Comparison of ENCODE assay signal across 14 cellular contexts in the genomic region with DNA sequence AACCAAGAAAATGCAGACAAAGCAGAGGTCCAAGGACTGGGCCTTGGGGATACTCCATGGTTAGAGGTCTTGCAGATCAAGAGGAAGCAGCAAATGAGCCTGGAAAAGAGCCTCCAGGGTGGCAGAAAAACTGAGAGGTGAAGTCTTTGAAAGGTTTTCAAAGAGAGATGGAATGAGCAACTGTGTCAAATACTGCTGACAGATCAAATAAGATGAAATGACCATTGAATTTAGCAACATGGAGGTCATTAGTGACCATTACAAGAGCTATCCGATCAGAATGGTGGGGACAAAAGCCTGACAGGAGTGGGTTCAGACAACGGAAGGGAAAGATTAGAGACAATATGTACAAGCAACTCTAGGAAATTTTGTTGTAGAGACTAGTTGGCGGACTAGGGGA. TPM values are rescaled to one million over a fixed set of nuclear protein-coding genes. Genes with fewer than 3 reads are reported as not detected.
DNase-seq lines count a peak whose midpoint lies in the region; ATAC-seq and TF ChIP-seq lines count a peak whose summit lies in the region.
"Had no signal": no experiment of that assay in that cellular context is flagged by ENCODE, and none has a peak within 500 bp of the region (broad histone marks: within the 10 kb centered on the region; RNA-seq: fewer than 3 reads in every experiment).

No MANE protein-coding gene starts in this region.

- no peak overlapping the region for H3K27ac ChIP-seq in HUES64 (ENCODE audit: low read depth, low read length)
- H3K27ac ChIP-seq: neutrophil had no signal

- H3K9me3 ChIP-seq in HUES64 (ENCODE audit: insufficient read depth, low read depth, low read length) = no peaks in the 10 kb centered on the region
- H3K9me3 ChIP-seq: neutrophil, spleen had no signal

- peaks cover 50% of the 10 kb centered on the region for H3K36me3 Mint-ChIP-seq in T-helper 1 cell treated with Interleukin-12 subunit alpha and Interleukin-12 subunit beta and Interleukin-4 antibody, amounts not matched to agents 30 μg/mL and 1 μg/mL, for 36 hours (ENCODE audit: low read depth)
- H3K36me3 Mint-ChIP-seq in activated naive CD8-positive, alpha-beta T cell treated with anti-CD3 and anti-CD28 coated beads, Interleukin-2, amount 10 ng/mL, durations not matched to agents 7 days and 5 days = peaks cover 32% of the 10 kb centered on the region
- H3K36me3 Mint-ChIP-seq in nephron progenitor cell (ENCODE audit: low read depth) = peaks cover 38% of the 10 kb centered on the region

- H3K4me3 ChIP-seq in HUES64 (ENCODE audit: low read length) = 0 out of 2 replicates have a peak overlapping the region, but pooled peaks have one; percentile 81

- no peaks in the 10 kb centered on the region for H3K27me3 ChIP-seq in HUES64 (ENCODE audit: insufficient read depth, low read length)
- H3K27me3 ChIP-seq: neutrophil, spleen had no signal

- POLR2A ChIA-PET in activated naive CD8-positive, alpha-beta T cell treated with anti-CD3 and anti-CD28 coated beads, Interleukin-2, amount 10 ng/mL, durations not matched to agents 7 days and 5 days (lab: Charles Lee) = no interaction called here

- peaks cover 45% of the 10 kb centered on the region for H3K4me1 Mint-ChIP-seq in T-helper 1 cell treated with Interleukin-12 subunit alpha and Interleukin-12 subunit beta and Interleukin-4 antibody, amounts not matched to agents 30 μg/mL and 1 μg/mL, for 36 hours (ENCODE audit: low read depth)
- peaks cover 41% of the 10 kb centered on the region for H3K4me1 Mint-ChIP-seq in activated naive CD8-positive, alpha-beta T cell treated with anti-CD3 and anti-CD28 coated beads, Interleukin-2, amount 10 ng/mL, durations not matched to agents 7 days and 5 days
- peaks cover 55% of the 10 kb centered on the region for H3K4me1 Mint-ChIP-seq in nephron progenitor cell

- no peak for ATAC-seq in activated naive CD8-positive, alpha-beta T cell treated with anti-CD3 and anti-CD28 coated beads, Interleukin-2, amount 10 ng/mL, durations not matched to agents 7 days and 5 days (ENCODE audit: low read depth)
- ATAC-seq in HG03521 (IDR thresholded peaks at IDR 0.05; ENCODE audit: unreplicated experiment) (no peak), HG02588 (IDR thresholded peaks at IDR 0.05; ENCODE audit: unreplicated experiment) (no peak)

- WGBS in HUES64 = 96% methylated on average over 3 of the region's 3 CpGs

- no peaks in the 10 kb centered on the region for H3K9me3 Mint-ChIP-seq in T-helper 1 cell treated with Interleukin-12 subunit alpha and Interleukin-12 subunit beta and Interleukin-4 antibody, amounts not matched to agents 30 μg/mL and 1 μg/mL, for 36 hours
- H3K9me3 Mint-ChIP-seq in activated naive CD8-positive, alpha-beta T cell treated with anti-CD3 and anti-CD28 coated beads, Interleukin-2, amount 10 ng/mL, durations not matched to agents 7 days and 5 days = no peaks in the 10 kb centered on the region
- H3K9me3 Mint-ChIP-seq in nephron progenitor cell = no peaks in the 10 kb centered on the region

- H3K27ac Mint-ChIP-seq in T-helper 1 cell treated with Interleukin-12 subunit alpha and Interleukin-12 subunit beta and Interleukin-4 antibody, amounts not matched to agents 30 μg/mL and 1 μg/mL, for 36 hours = peak overlapping the region; percentile 29
- no peak overlapping the region for H3K27ac Mint-ChIP-seq in activated naive CD8-positive, alpha-beta T cell treated with anti-CD3 and anti-CD28 coated beads, Interleukin-2, amount 10 ng/mL, durations not matched to agents 7 days and 5 days
- peak overlapping the region; percentile 31 for H3K27ac Mint-ChIP-seq in nephron progenitor cell

- TF ChIP-seq CTCF in nephron progenitor cell (IDR thresholded peaks at IDR 0.05) = no peak

- H3K27me3 Mint-ChIP-seq in T-helper 1 cell treated with Interleukin-12 subunit alpha and Interleukin-12 subunit beta and Interleukin-4 antibody, amounts not matched to agents 30 μg/mL and 1 μg/mL, for 36 hours (ENCODE audit: low read depth) = no peaks in the 10 kb centered on the region
- no peaks in the 10 kb centered on the region for H3K27me3 Mint-ChIP-seq in activated naive CD8-positive, alpha-beta T cell treated with anti-CD3 and anti-CD28 coated beads, Interleukin-2, amount 10 ng/mL, durations not matched to agents 7 days and 5 days
- H3K27me3 Mint-ChIP-seq in nephron progenitor cell (ENCODE audit: low read depth, poor library complexity) = no peaks in the 10 kb centered on the region

- peaks cover 28% of the 10 kb centered on the region for H3K36me3 ChIP-seq in HUES64 (ENCODE audit: insufficient read depth, low read length)

- peaks cover 9% of the 10 kb centered on the region; the same call in 1 of the 2 replicates for H3K4me1 ChIP-seq in HUES64 (ENCODE audit: insufficient read depth, low read length)

- H3K4me3 Mint-ChIP-seq in T-helper 1 cell treated with Interleukin-12 subunit alpha and Interleukin-12 subunit beta and Interleukin-4 antibody, amounts not matched to agents 30 μg/mL and 1 μg/mL, for 36 hours = peak overlapping the region; percentile 100
- H3K4me3 Mint-ChIP-seq in activated naive CD8-positive, alpha-beta T cell treated with anti-CD3 and anti-CD28 coated beads, Interleukin-2, amount 10 ng/mL, durations not matched to agents 7 days and 5 days = peak overlapping the region; percentile 95
- H3K4me3 Mint-ChIP-seq in nephron progenitor cell = peak overlapping the region; percentile 98

- H3K9ac ChIP-seq in HUES64 (ENCODE audit: low read depth, low read length) = no peak overlapping the region

- no peak for DNase-seq in T-helper 1 cell
- DNase-seq in activated naive CD8-positive, alpha-beta T cell treated with anti-CD3 and anti-CD28 coated beads, Interleukin-2, amount 10 ng/mL, durations not matched to agents 7 days and 5 days = no peak
- no peak for DNase-seq in nephron progenitor cell
- DNase-seq in foreskin melanocyte = no peak
- DNase-seq: DMS153, NCI-H1417 treated with DMSO at 0.1 percent for 48 hours, NCI-H69, Right ventricle myocardium superior, spleen had no signal

RNA-seq across cellular contexts. Expression of a gene that starts 1.5 kb away (rescaled TPM):
- polyA plus RNA-seq in HUES64 (2013, experiment 1 of 2) = 3.4 TPM
- 5.3 TPM for polyA plus RNA-seq in HUES64 (2013, experiment 2 of 2)
- 10 to 100 TPM; 18.1 to 19.4 TPM for total RNA-seq in activated naive CD8-positive, alpha-beta T cell treated with anti-CD3 and anti-CD28 coated beads, Interleukin-2, amount 10 ng/mL, durations not matched to agents 7 days and 5 days

RNA-seq across cellular contexts. Expression of a gene that starts 1.9 kb away (rescaled TPM):
- polyA plus RNA-seq in HUES64 (2013, experiment 1 of 2) = 2,176 TPM
- polyA plus RNA-seq in HUES64 (2013, experiment 2 of 2) = 2,200 TPM
- 1,000 to 10,000 TPM; 1,051 to 1,156 TPM for total RNA-seq in activated naive CD8-positive, alpha-beta T cell treated with anti-CD3 and anti-CD28 coated beads, Interleukin-2, amount 10 ng/mL, durations not matched to agents 7 days and 5 days

RNA-seq across cellular contexts. Expression of a gene that starts 38.5 kb away (rescaled TPM):
- 25.5 TPM for polyA plus RNA-seq in HUES64 (2013, experiment 1 of 2)
- 28.1 TPM for polyA plus RNA-seq in HUES64 (2013, experiment 2 of 2)
- total RNA-seq in activated naive CD8-positive, alpha-beta T cell treated with anti-CD3 and anti-CD28 coated beads, Interleukin-2, amount 10 ng/mL, durations not matched to agents 7 days and 5 days = 10 to 100 TPM; 24.1 to 32.8 TPM
